ENCODE assay signal across 19 cellular contexts in genomic region chr3:117358717-117359314, GRCh38.
A peak's percentile ranks its signal among the peaks of the same experiment; 100 is the strongest.
DNase-seq lines count a peak whose midpoint lies in the region; ATAC-seq, FAIRE-seq and TF ChIP-seq lines count a peak whose summit lies in the region.
"Had no signal": no experiment of that assay in that cellular context is flagged by ENCODE, and none has a peak within 500 bp of the region (broad histone marks: within the 10 kb centered on the region; RNA-seq: fewer than 3 reads in every experiment).

No MANE protein-coding gene starts in this region.

- H3K4me1 ChIP-seq in H1 (replicated peaks in 1 of 4; ENCODE audit: control insufficient read depth in 3 of 4, insufficient read depth in 4 of 4, low read length in 3 of 4) = peaks cover 0 to 12% (median 5%) of the 10 kb centered on the region in 4 experiments; a peak in 5 of 7 replicates
- no peaks in the 10 kb centered on the region for H3K4me1 ChIP-seq in kidney (ENCODE audit: control insufficient read depth in 1 of 2, insufficient read depth in 1 of 2, low read depth in 1 of 2, low read length in 2 of 2)
- H3K4me1 ChIP-seq: A549, BLaER1 had no signal

- no peak overlapping the region for H3K27ac Mint-ChIP-seq in stimulated activated memory B cell treated with anti-CD40 and anti-IgM and Interleukin-4, amounts not matched to agents 10 μg/mL and 1 μg/mL and 100 μg/mL, for 72 hours

- H3K36me3 Mint-ChIP-seq in stimulated activated memory B cell treated with anti-CD40 and anti-IgM and Interleukin-4, amounts not matched to agents 10 μg/mL and 1 μg/mL and 100 μg/mL, for 72 hours = no peaks in the 10 kb centered on the region
- H3K36me3 Mint-ChIP-seq: CD14-positive monocyte; CD4-positive, alpha-beta memory T cell had no signal

- no peak overlapping the region for H2BK120ac ChIP-seq in H1 (replicated peaks; ENCODE audit: low read depth, low read length)

- FAIRE-seq in H1 (lab: Jason Lieb, UNC) (no peak), kidney (lab: Jason Lieb, UNC) (no peak)
- FAIRE-seq: A549, H54, HTR-8/SVneo had no signal

- H2BK20ac ChIP-seq in H1 (ENCODE audit: low read length) = 0 out of 2 replicates have a peak overlapping the region, but pooled peaks have one; percentile 26

- H2BK5ac ChIP-seq in H1 (ENCODE audit: low read depth, low read length) = no peak overlapping the region

- H3K27me3 Mint-ChIP-seq in stimulated activated memory B cell treated with anti-CD40 and anti-IgM and Interleukin-4, amounts not matched to agents 10 μg/mL and 1 μg/mL and 100 μg/mL, for 72 hours = no peaks in the 10 kb centered on the region
- H3K27me3 Mint-ChIP-seq: CD4-positive, alpha-beta memory T cell had no signal

- no peak overlapping the region; the same call in 1 of the 2 replicates for H2BK12ac ChIP-seq in H1 (ENCODE audit: low read depth, low read length)

- peak; percentile 12 for ATAC-seq in stimulated activated memory B cell treated with anti-CD40 and anti-IgM and Interleukin-4, amounts not matched to agents 10 μg/mL and 1 μg/mL and 100 μg/mL, for 72 hours
- ATAC-seq: A549 had no signal

- peak overlapping the region; percentile 3; the same call in 1 of the 2 replicates for H2AFZ ChIP-seq in H1 (ENCODE audit: low read length)

- H3K9ac ChIP-seq in H1 (replicated peaks in 1 of 4; ENCODE audit: extremely low read depth in 1 of 4, low read depth in 3 of 4, low read length in 3 of 4) (no peak overlapping the region), kidney (ENCODE audit: low read length in 2 of 2) (no peak overlapping the region)
- H3K9ac ChIP-seq: BLaER1 had no signal

- 91% methylated on average over 10 of the region's 10 CpGs; no CpG with 5 or more reads in 1 of the 2 experiments for WGBS in H1 (ENCODE audit: extremely low coverage in 1 of 2, insufficient coverage in 1 of 2, insufficient read length in 1 of 2, insufficient replicate concordance in 2 of 2, low coverage in 1 of 2, low lambda C conversion rate in 2 of 2, missing lambda C conversion rate in 1 of 2), 2 experiments

- H4K8ac ChIP-seq in H1 (ENCODE audit: extremely low read depth, insufficient read depth, low read length) = no peak overlapping the region; the same call in 1 of the 2 replicates

- TF ChIP-seq RAD21 in H1 (IDR thresholded peaks at IDR 0.05 in 1 of 2, conservative IDR thresholded peaks at IDR 0.05 in 1 of 2; ENCODE audit: low read depth in 2 of 2, low read length in 2 of 2) = no peak

- no peak overlapping the region for H3K4me3 ChIP-seq in H1 (ENCODE audit: extremely low read depth in 1 of 4, insufficient read depth in 2 of 4, low read depth in 3 of 4, low read length in 4 of 4)
- H3K4me3 ChIP-seq in kidney (ENCODE audit: low read length in 2 of 2) = no peak overlapping the region
- H3K4me3 ChIP-seq: A549, BLaER1 had no signal

- intact Hi-C loops in kidney (cut with DNase I) = no loop called here

- H3K9me3 ChIP-seq in H1 (ENCODE audit: insufficient read depth in 2 of 2, low read depth in 1 of 2, low read length in 1 of 2) (no peaks in the 10 kb centered on the region), kidney (ENCODE audit: control insufficient read depth in 1 of 2, low read length in 2 of 2) (peaks cover 0 to 2% of the 10 kb centered on the region in 2 donors)
- H3K9me3 ChIP-seq: BLaER1 had no signal

- H3K14ac ChIP-seq in H1 (ENCODE audit: insufficient read length) = no peak overlapping the region

- no peak for TF ChIP-seq EP300 in H1 (IDR thresholded peaks at IDR 0.05; ENCODE audit: borderline replicate concordance in 1 of 2, low read depth in 2 of 2, low read length in 2 of 2)

- no peaks in the 10 kb centered on the region for H4K20me1 ChIP-seq in H1 (replicated peaks in 1 of 2; ENCODE audit: control insufficient read depth in 1 of 2, insufficient read depth in 2 of 2, low read length in 2 of 2)
- H4K20me1 ChIP-seq: BLaER1 had no signal

- no peak for TF ChIP-seq CTCF in H1 (IDR thresholded peaks at IDR 0.05; ENCODE audit: control extremely low read depth in 1 of 3, insufficient read depth in 1 of 3, low read depth in 1 of 3, low read length in 3 of 3)
- no peak for TF ChIP-seq CTCF in kidney (IDR thresholded peaks at IDR 0.05; ENCODE audit: borderline replicate concordance, extremely low read depth, insufficient read depth)

- no peaks in the 10 kb centered on the region for H3K27me3 ChIP-seq in H1 (replicated peaks in 1 of 4; ENCODE audit: control insufficient read depth in 3 of 4, extremely low read depth in 1 of 4, insufficient read depth in 3 of 4, low read length in 3 of 4)
- H3K27me3 ChIP-seq: BLaER1 had no signal

- no peak overlapping the region for H4K91ac ChIP-seq in H1 (replicated peaks; ENCODE audit: insufficient read length, low read length)

- no peak for TF ChIP-seq POLR2A in H1 (IDR thresholded peaks at IDR 0.05; ENCODE audit: control extremely low read depth in 1 of 2, low read depth in 2 of 2, low read length in 2 of 2)

- H3K4ac ChIP-seq in H1 (replicated peaks; ENCODE audit: insufficient read length, low read depth, low read length) = no peak overlapping the region

- H4K5ac ChIP-seq in H1 (ENCODE audit: insufficient read length, low read depth, low read length) = no peak overlapping the region

- H3K79me2 ChIP-seq in H1 (ENCODE audit: control insufficient read depth in 1 of 2, insufficient read depth in 2 of 2, low read length in 2 of 2) = no peaks in the 10 kb centered on the region

- POLR2A ChIA-PET in H1 (lab: Charles Lee; ENCODE audit: partially characterized antibody) = no interaction called here

- H3K27ac ChIP-seq in H1 (ENCODE audit: low read depth, low read length) (no peak overlapping the region), kidney (ENCODE audit: low read depth in 2 of 2, low read length in 2 of 2) (no peak overlapping the region)
- H3K27ac ChIP-seq: 22Rv1, A549, BLaER1 had no signal

- DNase-seq in NCI-H82 (lab: John Stamatoyannopoulos, UW) (peak; percentile 41), NCI-H82 treated with DMSO at 0.1 percent for 48 hours (lab: John Stamatoyannopoulos, UW; ENCODE audit: unreplicated experiment) (no peak), H1 (ENCODE audit: low read depth in 1 of 2, low spot score in 2 of 2) (no peak), kidney (peak; percentile 51), NCI-H2107 (lab: John Stamatoyannopoulos, UW) (no peak), SHP77 (lab: John Stamatoyannopoulos, UW) (no peak), HK-2 (ENCODE audit: unreplicated experiment) (no peak)
- DNase-seq: CD4-positive, alpha-beta memory T cell; DMS79 treated with DMSO at 0.1 percent for 48 hours; GF-D8; HCEC 1CT; IMR-90 had no signal

- CTCF ChIA-PET in H1 (lab: Charles Lee; ENCODE audit: partially characterized antibody) = interaction anchor here (0.9 to 1.2 kb wide), 2 partner anchors 9 to 48 kb away, joined by 3 read pairs; no protein-coding TSS in a partner anchor

- no peaks in the 10 kb centered on the region for H3K79me1 ChIP-seq in H1 (ENCODE audit: low read depth, low read length)

- H3K4me2 ChIP-seq in H1 (ENCODE audit: insufficient read depth in 1 of 2, low read depth in 2 of 2, low read length in 2 of 2) = no peak overlapping the region
- H3K4me2 ChIP-seq: A549, BLaER1 had no signal

- H3K56ac ChIP-seq in H1 (replicated peaks; ENCODE audit: insufficient read length, low read depth, low read length) = no peak overlapping the region

- H3K23ac ChIP-seq in H1 (ENCODE audit: insufficient read length) = no peak overlapping the region

- H3K9me3 Mint-ChIP-seq in stimulated activated memory B cell treated with anti-CD40 and anti-IgM and Interleukin-4, amounts not matched to agents 10 μg/mL and 1 μg/mL and 100 μg/mL, for 72 hours = peaks cover 9% of the 10 kb centered on the region

- no peak overlapping the region for H3K4me3 Mint-ChIP-seq in stimulated activated memory B cell treated with anti-CD40 and anti-IgM and Interleukin-4, amounts not matched to agents 10 μg/mL and 1 μg/mL and 100 μg/mL, for 72 hours
- H3K4me3 Mint-ChIP-seq: CD14-positive monocyte; CD4-positive, alpha-beta memory T cell had no signal

- H2BK15ac ChIP-seq in H1 (ENCODE audit: low read length) = 0 out of 2 replicates have a peak overlapping the region, but pooled peaks have one; percentile 37

- H3K36me3 ChIP-seq in H1 (ENCODE audit: control insufficient read depth in 2 of 4, insufficient read depth in 4 of 4, low read length in 3 of 4) = no peaks in the 10 kb centered on the region
- no peaks in the 10 kb centered on the region for H3K36me3 ChIP-seq in kidney (ENCODE audit: control insufficient read depth in 1 of 2, insufficient read depth in 2 of 2, low read length in 2 of 2)
- H3K36me3 ChIP-seq: BLaER1 had no signal

- no peak overlapping the region for H2AK5ac ChIP-seq in H1 (ENCODE audit: low read depth, low read length)

- H3K18ac ChIP-seq in H1 (ENCODE audit: extremely low read depth, low read length) = peak overlapping the region; percentile 63; the same call in 1 of the 2 replicates

- H3K23me2 ChIP-seq in H1 (ENCODE audit: low read depth, low read length) = no peaks in the 10 kb centered on the region

- no peaks in the 10 kb centered on the region for H3K4me1 Mint-ChIP-seq in stimulated activated memory B cell treated with anti-CD40 and anti-IgM and Interleukin-4, amounts not matched to agents 10 μg/mL and 1 μg/mL and 100 μg/mL, for 72 hours
- H3K4me1 Mint-ChIP-seq: CD14-positive monocyte; CD4-positive, alpha-beta memory T cell had no signal

TF ChIP-seq in H1, 55 proteins besides CTCF, POLR2A, EP300 and RAD21:
- TF ChIP-seq EZH2 (IDR thresholded peaks at IDR 0.05; ENCODE audit: low read depth, low read length, severe bottlenecking) = no peak
- TF ChIP-seq JUND (IDR thresholded peaks at IDR 0.05; ENCODE audit: low read length) = no peak
- TF ChIP-seq SUZ12 (IDR thresholded peaks at IDR 0.05; ENCODE audit: low read length) = no peak
- TF ChIP-seq CBX8 (IDR thresholded peaks at IDR 0.05; ENCODE audit: borderline replicate concordance, low read depth, low read length) = no peak
- no peak for TF ChIP-seq CHD2 (IDR thresholded peaks at IDR 0.05; ENCODE audit: low read length)
- no peak for TF ChIP-seq ATF2 (IDR thresholded peaks at IDR 0.05; ENCODE audit: low read length)
- no peak for TF ChIP-seq FOSL1 (IDR thresholded peaks at IDR 0.05; ENCODE audit: insufficient read depth, low read depth, low read length)

Comparison
In these comparisons a context has a peak if more than half of its experiments do, and no peak if none do; other contexts are left out.
1. DNase-seq: peak in NCI-H82 (single experiment) and kidney (single experiment); none in NCI-H82 treated with DMSO at 0.1 percent for 48 hours (single experiment), H1 (0 of 2), NCI-H2107 (single experiment), SHP77 (0 of 2) and HK-2 (single experiment).